ENCODE assay signal across 9 cellular contexts in the genomic region with DNA sequence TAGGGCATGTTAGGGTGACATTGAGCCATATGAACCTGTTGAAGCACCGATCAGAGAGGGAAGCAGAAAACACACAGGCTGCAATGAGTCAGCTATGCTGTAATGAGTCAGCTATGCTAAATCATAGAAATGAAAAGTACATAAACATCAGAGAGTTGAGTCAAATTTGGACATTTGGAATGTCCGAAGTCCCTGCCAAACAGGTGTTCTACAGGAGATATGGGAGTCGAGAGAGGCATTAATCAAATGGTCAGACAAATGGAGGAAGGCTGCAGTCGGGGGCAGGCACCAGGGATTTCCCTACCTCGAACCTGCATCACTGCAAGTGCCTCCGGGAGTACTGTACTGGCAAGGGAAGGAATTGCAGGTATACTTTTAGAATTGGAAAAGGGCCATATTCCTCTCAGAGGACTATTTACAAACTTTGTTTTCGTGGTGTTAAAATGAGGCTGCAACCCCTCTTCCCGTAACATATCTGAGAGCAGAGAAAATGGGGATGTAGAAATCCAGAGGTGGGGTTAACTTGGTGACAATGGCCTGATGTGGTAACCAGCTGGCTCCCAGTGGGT. TPM values are rescaled to one million over a fixed set of nuclear protein-coding genes. Genes with fewer than 3 reads are reported as not detected.
DNase-seq lines count a peak whose midpoint lies in the region; ATAC-seq and TF ChIP-seq lines count a peak whose summit lies in the region.
"Had no signal": no experiment of that assay in that cellular context is flagged by ENCODE, and none has a peak within 500 bp of the region (broad histone marks: within the 10 kb centered on the region; RNA-seq: fewer than 3 reads in every experiment).

No MANE protein-coding gene starts in this region.

- in situ Hi-C loops in KBM-7 (cut with MboI; ENCODE audit: low pct_unique_long_range_greater_than_20kb, low sequenced_read_pairs), result no loop called here

- H3K36me3 ChIP-seq in CD4-positive, CD25-positive, alpha-beta regulatory T cell (ENCODE audit: control insufficient read depth, insufficient read depth, low read length), result no peaks in the 10 kb centered on the region
- H3K36me3 ChIP-seq: thoracic aorta had no signal

- H3K4me3 Mint-ChIP-seq in CD4-positive, CD25-positive, alpha-beta regulatory T cell, result peak overlapping the region; percentile 74 to 81 (median 78)

- DNase-seq in CD4-positive, CD25-positive, alpha-beta regulatory T cell, result peak in 1 of 3 donors; percentile 82
- peak; percentile 57 for DNase-seq in SKM-1 treated with dmso at 0.1 percent for 144 hours (lab: John Stamatoyannopoulos, UW; ENCODE audit: unreplicated experiment)
- DNase-seq in fibroblast of villous mesenchyme (ENCODE audit: low read depth), result peak; percentile 54
- DNase-seq in NCI-H2029 treated with DMSO at 0.1 percent for 48 hours (lab: John Stamatoyannopoulos, UW), result no peak
- DNase-seq in KBM-7, result no peak
- no peak for DNase-seq in Ammon's horn (ENCODE audit: low spot score)

- peak overlapping the region; percentile 77 for H3K27ac ChIP-seq in CD4-positive, CD25-positive, alpha-beta regulatory T cell (ENCODE audit: insufficient read depth, low read length, poor library complexity, severe bottlenecking)
- H3K27ac ChIP-seq: thoracic aorta had no signal

- H3K4me1 Mint-ChIP-seq in CD4-positive, CD25-positive, alpha-beta regulatory T cell, result peaks cover 13 to 40% (median 24%) of the 10 kb centered on the region in 4 donors

- H3K9me3 Mint-ChIP-seq in CD4-positive, CD25-positive, alpha-beta regulatory T cell, result peaks cover 0 to 2% (median 0%) of the 10 kb centered on the region in 7 donors

- no peaks in the 10 kb centered on the region for H3K27me3 Mint-ChIP-seq in CD4-positive, CD25-positive, alpha-beta regulatory T cell

- peak overlapping the region; percentile 70 to 98 (median 94) for H3K27ac Mint-ChIP-seq in CD4-positive, CD25-positive, alpha-beta regulatory T cell

- H3K4me1 ChIP-seq in CD4-positive, CD25-positive, alpha-beta regulatory T cell (ENCODE audit: control insufficient read depth, insufficient read depth, low read length, poor library complexity, severe bottlenecking), result peaks cover 20% of the 10 kb centered on the region

- H3K9me3 ChIP-seq in CD4-positive, CD25-positive, alpha-beta regulatory T cell (ENCODE audit: control insufficient read depth in 2 of 2, low read length in 2 of 2), result no peaks in the 10 kb centered on the region
- H3K9me3 ChIP-seq: thoracic aorta had no signal

- peak; percentile 58 to 59 for ATAC-seq in CD4-positive, CD25-positive, alpha-beta regulatory T cell (ENCODE audit: low read depth in 2 of 2)
- peak; percentile 72 for ATAC-seq in GM19025 (IDR thresholded peaks at IDR 0.05; ENCODE audit: low read depth, unreplicated experiment)
- peak; percentile 59 for ATAC-seq in HG03064 (IDR thresholded peaks at IDR 0.05; ENCODE audit: low read depth, unreplicated experiment)

- no peaks in the 10 kb centered on the region for H3K36me3 Mint-ChIP-seq in CD4-positive, CD25-positive, alpha-beta regulatory T cell

- H3K4me3 ChIP-seq in CD4-positive, CD25-positive, alpha-beta regulatory T cell (ENCODE audit: low read depth, low read length), result peak overlapping the region; percentile 68
- H3K4me3 ChIP-seq in fibroblast of villous mesenchyme (ENCODE audit: low read depth, low read length), result no peak overlapping the region
- H3K4me3 ChIP-seq: thoracic aorta had no signal

- TF ChIP-seq CTCF in fibroblast of villous mesenchyme (IDR thresholded peaks at IDR 0.05; ENCODE audit: insufficient read depth, low read depth, low read length), result no peak

- no peaks in the 10 kb centered on the region for H3K27me3 ChIP-seq in CD4-positive, CD25-positive, alpha-beta regulatory T cell (ENCODE audit: control insufficient read depth, insufficient read depth, low read length)

RNA-seq across cellular contexts. Expression of gene ZC3HAV1, which starts 8.8 kb away (rescaled TPM):
- 220 TPM for total RNA-seq in CD4-positive, CD25-positive, alpha-beta regulatory T cell
- polyA plus RNA-seq in CD4-positive, CD25-positive, alpha-beta regulatory T cell, result 100 to 1,000 TPM; 122 to 157 (median 139) TPM
- total RNA-seq in fibroblast of villous mesenchyme, result 35.8 and 56.6 TPM in 2 replicates

Comparison
In these comparisons a context has a peak if more than half of its experiments do, and no peak if none do; other contexts are left out.
1. DNase-seq: peak in SKM-1 treated with dmso at 0.1 percent for 144 hours (single experiment) and fibroblast of villous mesenchyme (single experiment); none in NCI-H2029 treated with DMSO at 0.1 percent for 48 hours (single experiment), KBM-7 (single experiment) and Ammon's horn (single experiment).
2. Peak in every context shown above with its lines, with median percentiles within 50 percentile points of each other: ATAC-seq.